In genomic region chr1:67688526-67689219, GRCh38 we compare ENCODE assay signal across 1 cellular context.
A peak's percentile ranks its signal among the peaks of the same experiment; 100 is the strongest.
TF ChIP-seq lines count a peak whose summit lies in the region.

No MANE protein-coding gene starts in this region.

TF ChIP-seq in HepG2, 621 proteins besides CTCF, POLR2A, EP300 and RAD21 (continued from another document):
- TF ChIP-seq, protein P1, sequence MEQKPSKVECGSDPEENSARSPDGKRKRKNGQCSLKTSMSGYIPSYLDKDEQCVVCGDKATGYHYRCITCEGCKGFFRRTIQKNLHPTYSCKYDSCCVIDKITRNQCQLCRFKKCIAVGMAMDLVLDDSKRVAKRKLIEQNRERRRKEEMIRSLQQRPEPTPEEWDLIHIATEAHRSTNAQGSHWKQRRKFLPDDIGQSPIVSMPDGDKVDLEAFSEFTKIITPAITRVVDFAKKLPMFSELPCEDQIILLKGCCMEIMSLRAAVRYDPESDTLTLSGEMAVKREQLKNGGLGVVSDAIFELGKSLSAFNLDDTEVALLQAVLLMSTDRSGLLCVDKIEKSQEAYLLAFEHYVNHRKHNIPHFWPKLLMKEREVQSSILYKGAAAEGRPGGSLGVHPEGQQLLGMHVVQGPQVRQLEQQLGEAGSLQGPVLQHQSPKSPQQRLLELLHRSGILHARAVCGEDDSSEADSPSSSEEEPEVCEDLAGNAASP (CRISPR knock-in tag; IDR thresholded peaks at IDR 0.05; ENCODE audit: borderline replicate concordance), result no peak
- 0 out of 2 replicates have a peak, but pooled peaks have one; percentile 5 for TF ChIP-seq SOX5 (CRISPR knock-in tag; IDR thresholded peaks at IDR 0.05; ENCODE audit: borderline replicate concordance)
- TF ChIP-seq ZNF496 (CRISPR knock-in tag; IDR thresholded peaks at IDR 0.05; ENCODE audit: insufficient replicate concordance), result no peak
- no peak for TF ChIP-seq NFKB2 (CRISPR knock-in tag; IDR thresholded peaks at IDR 0.05; ENCODE audit: borderline replicate concordance)
- no peak for TF ChIP-seq CBX1 (IDR thresholded peaks at IDR 0.05; ENCODE audit: low read depth)
- TF ChIP-seq MNT (IDR thresholded peaks at IDR 0.05), result no peak
- TF ChIP-seq SPEN (CRISPR knock-in tag; IDR thresholded peaks at IDR 0.05; ENCODE audit: low read depth), result no peak
- no peak for TF ChIP-seq BCL6 (CRISPR knock-in tag; IDR thresholded peaks at IDR 0.05)
- TF ChIP-seq WIZ (CRISPR knock-in tag; IDR thresholded peaks at IDR 0.05), result 0 out of 2 replicates have a peak, but pooled peaks have one; percentile 29
- no peak for TF ChIP-seq ZNF296 (CRISPR knock-in tag; conservative IDR thresholded peaks at IDR 0.05)
- TF ChIP-seq FOXK1 (CRISPR knock-in tag; IDR thresholded peaks at IDR 0.05; ENCODE audit: borderline replicate concordance, low read depth), result peak; percentile 26; the same call in 1 of the 2 replicates
- TF ChIP-seq, protein P2, sequence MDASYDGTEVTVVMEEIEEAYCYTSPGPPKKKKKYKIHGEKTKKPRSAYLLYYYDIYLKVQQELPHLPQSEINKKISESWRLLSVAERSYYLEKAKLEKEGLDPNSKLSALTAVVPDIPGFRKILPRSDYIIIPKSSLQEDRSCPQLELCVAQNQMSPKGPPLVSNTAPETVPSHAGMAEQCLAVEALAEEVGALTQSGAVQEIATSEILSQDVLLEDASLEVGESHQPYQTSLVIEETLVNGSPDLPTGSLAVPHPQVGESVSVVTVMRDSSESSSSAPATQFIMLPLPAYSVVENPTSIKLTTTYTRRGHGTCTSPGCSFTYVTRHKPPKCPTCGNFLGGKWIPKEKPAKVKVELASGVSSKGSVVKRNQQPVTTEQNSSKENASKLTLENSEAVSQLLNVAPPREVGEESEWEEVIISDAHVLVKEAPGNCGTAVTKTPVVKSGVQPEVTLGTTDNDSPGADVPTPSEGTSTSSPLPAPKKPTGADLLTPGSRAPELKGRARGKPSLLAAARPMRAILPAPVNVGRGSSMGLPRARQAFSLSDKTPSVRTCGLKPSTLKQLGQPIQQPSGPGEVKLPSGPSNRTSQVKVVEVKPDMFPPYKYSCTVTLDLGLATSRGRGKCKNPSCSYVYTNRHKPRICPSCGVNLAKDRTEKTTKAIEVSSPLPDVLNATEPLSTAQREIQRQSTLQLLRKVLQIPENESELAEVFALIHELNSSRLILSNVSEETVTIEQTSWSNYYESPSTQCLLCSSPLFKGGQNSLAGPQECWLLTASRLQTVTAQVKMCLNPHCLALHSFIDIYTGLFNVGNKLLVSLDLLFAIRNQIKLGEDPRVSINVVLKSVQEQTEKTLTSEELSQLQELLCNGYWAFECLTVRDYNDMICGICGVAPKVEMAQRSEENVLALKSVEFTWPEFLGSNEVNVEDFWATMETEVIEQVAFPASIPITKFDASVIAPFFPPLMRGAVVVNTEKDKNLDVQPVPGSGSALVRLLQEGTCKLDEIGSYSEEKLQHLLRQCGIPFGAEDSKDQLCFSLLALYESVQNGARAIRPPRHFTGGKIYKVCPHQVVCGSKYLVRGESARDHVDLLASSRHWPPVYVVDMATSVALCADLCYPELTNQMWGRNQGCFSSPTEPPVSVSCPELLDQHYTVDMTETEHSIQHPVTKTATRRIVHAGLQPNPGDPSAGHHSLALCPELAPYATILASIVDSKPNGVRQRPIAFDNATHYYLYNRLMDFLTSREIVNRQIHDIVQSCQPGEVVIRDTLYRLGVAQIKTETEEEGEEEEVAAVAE (CRISPR knock-in tag; IDR thresholded peaks at IDR 0.05; ENCODE audit: borderline replicate concordance), result no peak
- TF ChIP-seq, protein P3, sequence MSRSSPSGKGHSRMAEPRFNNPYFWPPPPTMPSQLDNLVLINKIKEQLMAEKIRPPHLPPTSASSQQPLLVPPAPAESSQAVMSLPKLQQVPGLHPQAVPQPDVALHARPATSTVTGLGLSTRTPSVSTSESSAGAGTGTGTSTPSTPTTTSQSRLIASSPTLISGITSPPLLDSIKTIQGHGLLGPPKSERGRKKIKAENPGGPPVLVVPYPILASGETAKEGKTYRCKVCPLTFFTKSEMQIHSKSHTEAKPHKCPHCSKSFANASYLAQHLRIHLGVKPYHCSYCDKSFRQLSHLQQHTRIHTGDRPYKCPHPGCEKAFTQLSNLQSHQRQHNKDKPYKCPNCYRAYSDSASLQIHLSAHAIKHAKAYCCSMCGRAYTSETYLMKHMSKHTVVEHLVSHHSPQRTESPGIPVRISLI (CRISPR knock-in tag; IDR thresholded peaks at IDR 0.05; ENCODE audit: borderline replicate concordance), result no peak
